2 cellular contexts compared by ENCODE assay signal in genomic region chr16:27408012-27408601, GRCh38.
TF ChIP-seq lines count a peak whose summit lies in the region.

No MANE protein-coding gene starts in this region.

TF ChIP-seq in HEK293, 187 proteins besides CTCF, POLR2A, EP300 and RAD21 (continued from another document):
- TF ChIP-seq ZBTB11 (tag by site-specific recombination; conservative IDR thresholded peaks at IDR 0.05; ENCODE audit: low read depth) (no peak), ZNF585B (tag by site-specific recombination; IDR thresholded peaks at IDR 0.05) (no peak)

TF ChIP-seq in WTC11, 78 proteins besides CTCF, POLR2A, EP300 and RAD21 (continued from another document):
- TF ChIP-seq MXD4 (CRISPR knock-in tag; IDR thresholded peaks at IDR 0.05; ENCODE audit: borderline replicate concordance) (no peak), ZNF121 (CRISPR knock-in tag; IDR thresholded peaks at IDR 0.05) (no peak), SP1 (CRISPR knock-in tag; conservative IDR thresholded peaks at IDR 0.05) (no peak), JAZF1 (CRISPR knock-in tag; IDR thresholded peaks at IDR 0.05) (no peak), ZNF232 (CRISPR knock-in tag; IDR thresholded peaks at IDR 0.05) (no peak), NR3C1 (CRISPR knock-in tag; conservative IDR thresholded peaks at IDR 0.05; ENCODE audit: low read depth) (no peak), ARID4B (CRISPR knock-in tag; IDR thresholded peaks at IDR 0.05; ENCODE audit: borderline replicate concordance) (no peak), TP53 (CRISPR knock-in tag; IDR thresholded peaks at IDR 0.05) (no peak), CREM (CRISPR knock-in tag; IDR thresholded peaks at IDR 0.05) (no peak), E2F5 (CRISPR knock-in tag; IDR thresholded peaks at IDR 0.05) (no peak), ZBTB21 (CRISPR knock-in tag; IDR thresholded peaks at IDR 0.05; ENCODE audit: borderline replicate concordance) (no peak), KAT7 (CRISPR knock-in tag; IDR thresholded peaks at IDR 0.05; ENCODE audit: borderline replicate concordance) (no peak), NFYB (CRISPR knock-in tag; conservative IDR thresholded peaks at IDR 0.05; ENCODE audit: low read depth) (no peak)
